ENCODE assay signal across 3 cellular contexts in the genomic region with DNA sequence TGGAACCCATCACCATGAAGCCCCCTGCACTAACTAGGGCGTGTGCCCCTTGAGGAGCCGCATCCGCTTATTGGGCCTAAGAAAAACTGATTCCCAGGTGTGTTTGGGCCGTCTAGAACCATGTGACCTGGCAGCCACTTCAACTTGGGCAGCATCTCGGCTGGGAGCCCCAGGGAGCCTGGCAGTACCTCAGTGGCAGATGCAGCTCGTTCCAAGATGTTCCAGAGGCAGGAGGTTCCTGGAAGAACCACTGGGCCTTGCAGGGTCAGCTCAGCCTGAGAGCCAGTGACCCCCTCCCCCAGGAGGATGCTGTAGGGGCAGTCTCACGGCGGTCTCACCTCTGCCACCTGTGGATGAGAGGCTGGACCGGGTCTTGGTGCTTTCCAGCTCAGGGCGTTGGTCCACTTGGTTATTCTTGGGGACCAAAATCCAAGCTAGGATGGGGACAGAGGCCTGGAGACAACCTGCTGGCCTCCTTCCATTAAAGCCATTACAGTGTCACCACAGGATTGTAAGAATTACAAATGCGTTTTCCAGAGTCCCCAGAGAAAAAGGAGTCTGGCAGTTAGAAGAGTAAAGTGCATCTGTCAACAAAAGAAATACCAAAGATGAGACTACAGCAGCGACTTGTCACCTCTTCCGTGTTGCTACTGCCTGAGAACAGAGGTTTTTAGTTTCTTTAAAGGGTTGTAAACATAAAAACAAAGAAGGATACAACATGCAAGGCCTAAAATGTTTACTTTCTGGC.
TF ChIP-seq lines count a peak whose summit lies in the region.

No MANE protein-coding gene starts in this region.

TF ChIP-seq in SK-N-SH treated with all-trans-retinoic acid at 6 μM for 48 hours, 23 proteins besides CTCF, POLR2A, EP300 and RAD21:
- no peak for TF ChIP-seq RARB (CRISPR knock-in tag; IDR thresholded peaks at IDR 0.05)
- TF ChIP-seq OSR1 (CRISPR knock-in tag; IDR thresholded peaks at IDR 0.05): no peak
- no peak for TF ChIP-seq BACH2 (CRISPR knock-in tag; IDR thresholded peaks at IDR 0.05; ENCODE audit: borderline replicate concordance)
- TF ChIP-seq TOX (CRISPR knock-in tag; IDR thresholded peaks at IDR 0.05; ENCODE audit: borderline replicate concordance): no peak
- peak; percentile 47 for TF ChIP-seq ISL1 (CRISPR knock-in tag; IDR thresholded peaks at IDR 0.05)
- TF ChIP-seq ZNF565 (CRISPR knock-in tag; conservative IDR thresholded peaks at IDR 0.05; ENCODE audit: low read depth): no peak

TF ChIP-seq in SK-N-SH, 30 proteins besides CTCF, POLR2A, EP300 and RAD21:
- no peak for TF ChIP-seq ELF1 (IDR thresholded peaks at IDR 0.05)
- no peak for TF ChIP-seq USF1 (IDR thresholded peaks at IDR 0.05; ENCODE audit: borderline replicate concordance, low read depth)
- no peak for TF ChIP-seq MXI1 (IDR thresholded peaks at IDR 0.05; ENCODE audit: low read depth, low read length)
- no peak for TF ChIP-seq POLR2AphosphoS5 (IDR thresholded peaks at IDR 0.05; ENCODE audit: low read depth, low read length)
- no peak for TF ChIP-seq GABPA (IDR thresholded peaks at IDR 0.05; ENCODE audit: low read depth)
- TF ChIP-seq NRF1 (IDR thresholded peaks at IDR 0.05; ENCODE audit: low read depth, low read length): no peak
- no peak for TF ChIP-seq FOXM1 (IDR thresholded peaks at IDR 0.05; ENCODE audit: low read depth)
- no peak for TF ChIP-seq NFIC (IDR thresholded peaks at IDR 0.05; ENCODE audit: borderline replicate concordance)
- TF ChIP-seq FOSL2 (IDR thresholded peaks at IDR 0.05; ENCODE audit: borderline replicate concordance, low read depth): no peak
- no peak for TF ChIP-seq REST (IDR thresholded peaks at IDR 0.05; ENCODE audit: low read depth, low read length)
- TF ChIP-seq TAF1 (IDR thresholded peaks at IDR 0.05; ENCODE audit: borderline replicate concordance, low read depth, low read length): no peak
- TF ChIP-seq SMC3 (IDR thresholded peaks at IDR 0.05; ENCODE audit: low read depth, low read length): no peak
- TF ChIP-seq, protein P1, sequence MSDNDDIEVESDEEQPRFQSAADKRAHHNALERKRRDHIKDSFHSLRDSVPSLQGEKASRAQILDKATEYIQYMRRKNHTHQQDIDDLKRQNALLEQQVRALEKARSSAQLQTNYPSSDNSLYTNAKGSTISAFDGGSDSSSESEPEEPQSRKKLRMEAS (IDR thresholded peaks at IDR 0.05; ENCODE audit: low read depth): no peak
- no peak for TF ChIP-seq RXRA (IDR thresholded peaks at IDR 0.05; ENCODE audit: borderline replicate concordance, low read depth)
TF ChIP-seq in SK-N-SH: peak in this region for 0.

TF ChIP-seq in IMR-90, 13 proteins besides CTCF, POLR2A, EP300 and RAD21:
- no peak for TF ChIP-seq MAZ (IDR thresholded peaks at IDR 0.05; ENCODE audit: borderline replicate concordance, low read depth, low read length)
- TF ChIP-seq USF2 (IDR thresholded peaks at IDR 0.05; ENCODE audit: low read depth, low read length): no peak
- no peak for TF ChIP-seq NFE2L2 (IDR thresholded peaks at IDR 0.05; ENCODE audit: low read depth, low read length)
- no peak for TF ChIP-seq RFX5 (IDR thresholded peaks at IDR 0.05; ENCODE audit: low read depth, low read length)
- no peak for TF ChIP-seq CEBPB (IDR thresholded peaks at IDR 0.05; ENCODE audit: low read depth, low read length)
- TF ChIP-seq MAFK (IDR thresholded peaks at IDR 0.05; ENCODE audit: low read depth, low read length): no peak
- TF ChIP-seq ELK1 (IDR thresholded peaks at IDR 0.05; ENCODE audit: borderline replicate concordance, low read depth, low read length): no peak
- no peak for TF ChIP-seq RCOR1 (IDR thresholded peaks at IDR 0.05; ENCODE audit: insufficient replicate concordance, low read length)
- no peak for TF ChIP-seq MXI1 (IDR thresholded peaks at IDR 0.05; ENCODE audit: borderline replicate concordance, low read depth, low read length)
- no peak for TF ChIP-seq BHLHE40 (IDR thresholded peaks at IDR 0.05; ENCODE audit: low read depth, low read length)
- TF ChIP-seq FOS (IDR thresholded peaks at IDR 0.05; ENCODE audit: low read depth, low read length): no peak
- TF ChIP-seq SMC3 (IDR thresholded peaks at IDR 0.05; ENCODE audit: low read depth, low read length): no peak
- no peak for TF ChIP-seq CHD1 (IDR thresholded peaks at IDR 0.05; ENCODE audit: low read depth, low read length)
